In genomic region chr15:78195735-78196201, GRCh38 we compare ENCODE assay signal across 8 cellular contexts. TPM values are rescaled to one million over a fixed set of nuclear protein-coding genes. Genes with fewer than 3 reads are reported as not detected.
DNase-seq lines count a peak whose midpoint lies in the region; ATAC-seq, FAIRE-seq and TF ChIP-seq lines count a peak whose summit lies in the region.

No MANE protein-coding gene starts in this region.

- ATAC-seq in esophagus mucosa, result peak; percentile 82

- peaks cover 16% of the 10 kb centered on the region for H3K27me3 ChIP-seq in osteoblast (ENCODE audit: insufficient read depth, low read length)

- DNase-seq in NCI-H2196 (lab: John Stamatoyannopoulos, UW; ENCODE audit: unreplicated experiment) (peak; percentile 3), NCI-H2196 treated with DMSO at 0.1 percent for 48 hours (lab: John Stamatoyannopoulos, UW; ENCODE audit: unreplicated experiment) (no peak), NCI-H146 treated with DMSO at 0.1 percent for 48 hours (lab: John Stamatoyannopoulos, UW; ENCODE audit: unreplicated experiment) (peak; percentile 35), osteoblast (ENCODE audit: insufficient read length, low spot score, missing footprints) (peak; percentile 86), H54 (ENCODE audit: insufficient read length, low spot score) (no peak), caudate nucleus (lab: John Stamatoyannopoulos, UW) (no peak)
- DNase-seq in activated CD8-positive, alpha-beta memory T cell treated with anti-CD3 and anti-CD28 coated beads for 24 hours, result peak; percentile 77

- H3K4me3 ChIP-seq in osteoblast (ENCODE audit: insufficient read depth, low read length), result no peak overlapping the region

- no peak overlapping the region for H3K4me2 ChIP-seq in osteoblast (ENCODE audit: insufficient read depth, low read length)

- no peak overlapping the region for H2AFZ ChIP-seq in osteoblast (ENCODE audit: low read length)

- TF ChIP-seq POLR2A in H54 (IDR thresholded peaks at IDR 0.05; ENCODE audit: low read depth, low read length), result no peak

- peak; percentile 51 for TF ChIP-seq CTCF in osteoblast (IDR thresholded peaks at IDR 0.05; ENCODE audit: extremely low read depth, low read depth, low read length)

- H4K20me1 ChIP-seq in osteoblast (ENCODE audit: insufficient read depth, low read length), result no peaks in the 10 kb centered on the region

- no peak for FAIRE-seq in H54 (lab: Jason Lieb, UNC)

- no peaks in the 10 kb centered on the region for H3K79me2 ChIP-seq in osteoblast (ENCODE audit: insufficient read depth, low read length)

- H3K9me3 ChIP-seq in osteoblast (ENCODE audit: low read depth, low read length), result no peaks in the 10 kb centered on the region

- H3K27ac ChIP-seq in osteoblast (ENCODE audit: low read depth, low read length) (no peak overlapping the region), caudate nucleus (ENCODE audit: low read depth, low read length) (no peak overlapping the region)

- H3K4me1 ChIP-seq in osteoblast (ENCODE audit: insufficient read depth, low read length), result no peaks in the 10 kb centered on the region

- H3K36me3 ChIP-seq in osteoblast (ENCODE audit: insufficient read depth, low read length), result no peaks in the 10 kb centered on the region

RNA-seq across cellular contexts. Expression of gene ACSBG1, which starts 38.6 kb away (rescaled TPM):
- total RNA-seq in esophagus mucosa, result not detected
- under 0.01 TPM in 2 replicates for total RNA-seq in osteoblast

RNA-seq across cellular contexts. Expression of gene IDH3A, which starts 46.6 kb away (rescaled TPM):
- total RNA-seq in esophagus mucosa (99.2 TPM), osteoblast (29.5 and 30.4 TPM in 2 replicates)

Comparison
In these comparisons a context has a peak if more than half of its experiments do, and no peak if none do; other contexts are left out.
1. DNase-seq: peak in NCI-H2196 (single experiment), NCI-H146 treated with DMSO at 0.1 percent for 48 hours (single experiment), activated CD8-positive, alpha-beta memory T cell treated with anti-CD3 and anti-CD28 coated beads for 24 hours (single experiment) and osteoblast (single experiment); none in NCI-H2196 treated with DMSO at 0.1 percent for 48 hours (single experiment), H54 (single experiment) and caudate nucleus (0 of 61).